Comparison of ENCODE assay signal across 14 cellular contexts in genomic region chr2:70046534-70046933, GRCh38. TPM values are rescaled to one million over a fixed set of nuclear protein-coding genes. Genes with fewer than 3 reads are reported as not detected.
DNase-seq lines count a peak whose midpoint lies in the region; ATAC-seq, FAIRE-seq and TF ChIP-seq lines count a peak whose summit lies in the region.
"Had no signal": no experiment of that assay in that cellular context is flagged by ENCODE, and none has a peak within 500 bp of the region (broad histone marks: within the 10 kb centered on the region; RNA-seq: fewer than 3 reads in every experiment).

No MANE protein-coding gene starts in this region.

- peaks cover 12% of the 10 kb centered on the region for H3K4me1 ChIP-seq in CD4-positive, CD25-positive, alpha-beta regulatory T cell (ENCODE audit: control insufficient read depth, insufficient read depth, low read length, poor library complexity, severe bottlenecking)
- no peaks in the 10 kb centered on the region for H3K4me1 ChIP-seq in testis

- DNase-seq in CD4-positive, CD25-positive, alpha-beta regulatory T cell, result no peak
- peak; percentile 32 for DNase-seq in MV-4-11 (lab: John Stamatoyannopoulos, UW)
- DNase-seq in effector memory CD8-positive, alpha-beta T cell, result no peak
- no peak for DNase-seq in natural killer cell treated with Interleukin-12 subunit alpha and Interleukin-12 subunit beta and Interleukin-15 and Interleukin-18, amount 100 ng/mL, for 72 hours (ENCODE audit: low spot score)
- DNase-seq in DMS79 treated with DMSO at 0.1 percent for 48 hours (lab: John Stamatoyannopoulos, UW), result no peak
- DNase-seq in D721Med (ENCODE audit: insufficient read length, low spot score), result no peak
- DNase-seq in NCI-H1436 (lab: John Stamatoyannopoulos, UW), result no peak
- DNase-seq in testis, result no peak
- DNase-seq: activated effector memory CD4-positive, alpha-beta T cell treated with Interleukin-2 at 50 U/mL for 16 hours; CD8-positive, alpha-beta T cell; NCI-H1417; NCI-H526 treated with DMSO at 0.1 percent for 48 hours had no signal

- H3K4me3 ChIP-seq in CD4-positive, CD25-positive, alpha-beta regulatory T cell (ENCODE audit: low read depth, low read length), result no peak overlapping the region
- H3K4me3 ChIP-seq in testis, result no peak overlapping the region
- H3K4me3 ChIP-seq: SJSA1 had no signal

- peaks cover 48% of the 10 kb centered on the region for H3K36me3 ChIP-seq in CD4-positive, CD25-positive, alpha-beta regulatory T cell (ENCODE audit: control insufficient read depth, insufficient read depth, low read length)
- H3K36me3 ChIP-seq in testis (ENCODE audit: low read depth, missing control alignments), result no peaks in the 10 kb centered on the region

- no peaks in the 10 kb centered on the region for H3K9me3 ChIP-seq in CD4-positive, CD25-positive, alpha-beta regulatory T cell (ENCODE audit: control insufficient read depth in 2 of 2, low read length in 2 of 2)
- H3K9me3 ChIP-seq in testis, result no peaks in the 10 kb centered on the region
- H3K9me3 ChIP-seq: SJSA1 had no signal

- ATAC-seq in CD4-positive, CD25-positive, alpha-beta regulatory T cell (ENCODE audit: low read depth in 2 of 2), result no peak
- ATAC-seq in effector memory CD8-positive, alpha-beta T cell (replicated peaks), result no peak
- ATAC-seq in natural killer cell treated with Interleukin-12 subunit alpha and Interleukin-12 subunit beta and Interleukin-15 and Interleukin-18, amount 100 ng/mL, for 72 hours, result no peak
- ATAC-seq: CD8-positive, alpha-beta T cell had no signal

- H3K27ac ChIP-seq in CD4-positive, CD25-positive, alpha-beta regulatory T cell (ENCODE audit: insufficient read depth, low read length, poor library complexity, severe bottlenecking), result no peak overlapping the region
- H3K27ac ChIP-seq in testis, result no peak overlapping the region
- H3K27ac ChIP-seq: SJSA1 had no signal

- no peaks in the 10 kb centered on the region for H3K27me3 Mint-ChIP-seq in CD4-positive, CD25-positive, alpha-beta regulatory T cell
- H3K27me3 Mint-ChIP-seq in effector memory CD8-positive, alpha-beta T cell, result no peaks in the 10 kb centered on the region
- no peaks in the 10 kb centered on the region for H3K27me3 Mint-ChIP-seq in natural killer cell treated with Interleukin-12 subunit alpha and Interleukin-12 subunit beta and Interleukin-15 and Interleukin-18, amount 100 ng/mL, for 72 hours

- WGBS in testis, 2 donors, result 40 to 63% methylated on average over 2 of the region's 2 CpGs

- TF ChIP-seq CTCF in D721Med (IDR thresholded peaks at IDR 0.05; ENCODE audit: insufficient read depth, missing control alignments) (no peak), testis (IDR thresholded peaks at IDR 0.05) (no peak)

- FAIRE-seq in D721Med (lab: Jason Lieb, UNC), result no peak

- peaks cover 14 to 40% (median 26%) of the 10 kb centered on the region in 4 donors for H3K4me1 Mint-ChIP-seq in CD4-positive, CD25-positive, alpha-beta regulatory T cell
- peaks cover 26 to 38% of the 10 kb centered on the region in 2 donors for H3K4me1 Mint-ChIP-seq in effector memory CD8-positive, alpha-beta T cell (ENCODE audit: low read depth in 2 of 2)
- peaks cover 56 to 67% of the 10 kb centered on the region in 2 donors for H3K4me1 Mint-ChIP-seq in natural killer cell treated with Interleukin-12 subunit alpha and Interleukin-12 subunit beta and Interleukin-15 and Interleukin-18, amount 100 ng/mL, for 72 hours (ENCODE audit: low read depth in 2 of 2)

- H3K4me3 Mint-ChIP-seq in CD4-positive, CD25-positive, alpha-beta regulatory T cell, result no peak overlapping the region
- H3K4me3 Mint-ChIP-seq in effector memory CD8-positive, alpha-beta T cell, result no peak overlapping the region
- H3K4me3 Mint-ChIP-seq in natural killer cell treated with Interleukin-12 subunit alpha and Interleukin-12 subunit beta and Interleukin-15 and Interleukin-18, amount 100 ng/mL, for 72 hours, result peak overlapping the region; percentile 54
- H3K4me3 Mint-ChIP-seq: CD8-positive, alpha-beta T cell; nephron had no signal

- intact Hi-C loops in testis (cut with DNase I; ENCODE audit: low total_unique reads), result no loop called here

- H3K36me3 Mint-ChIP-seq in CD4-positive, CD25-positive, alpha-beta regulatory T cell, result peaks cover 29% of the 10 kb centered on the region
- peaks cover 30% of the 10 kb centered on the region for H3K36me3 Mint-ChIP-seq in effector memory CD8-positive, alpha-beta T cell (ENCODE audit: insufficient read depth)
- H3K36me3 Mint-ChIP-seq in natural killer cell treated with Interleukin-12 subunit alpha and Interleukin-12 subunit beta and Interleukin-15 and Interleukin-18, amount 100 ng/mL, for 72 hours, result peaks cover 18% of the 10 kb centered on the region

- H3K9me3 Mint-ChIP-seq in CD4-positive, CD25-positive, alpha-beta regulatory T cell, result no peaks in the 10 kb centered on the region
- H3K9me3 Mint-ChIP-seq in effector memory CD8-positive, alpha-beta T cell, result no peaks in the 10 kb centered on the region
- H3K9me3 Mint-ChIP-seq in natural killer cell treated with Interleukin-12 subunit alpha and Interleukin-12 subunit beta and Interleukin-15 and Interleukin-18, amount 100 ng/mL, for 72 hours, result no peaks in the 10 kb centered on the region
- H3K9me3 Mint-ChIP-seq: CD8-positive, alpha-beta T cell; nephron had no signal

- TF ChIP-seq POLR2A in testis (IDR thresholded peaks at IDR 0.05), result no peak

- peak overlapping the region; percentile 43 to 69 (median 60) for H3K27ac Mint-ChIP-seq in CD4-positive, CD25-positive, alpha-beta regulatory T cell
- peak overlapping the region; percentile 49 to 93 for H3K27ac Mint-ChIP-seq in effector memory CD8-positive, alpha-beta T cell
- peak overlapping the region; percentile 96 to 98 for H3K27ac Mint-ChIP-seq in natural killer cell treated with Interleukin-12 subunit alpha and Interleukin-12 subunit beta and Interleukin-15 and Interleukin-18, amount 100 ng/mL, for 72 hours
- H3K27ac Mint-ChIP-seq: CD8-positive, alpha-beta T cell had no signal

- no peaks in the 10 kb centered on the region for H3K27me3 ChIP-seq in CD4-positive, CD25-positive, alpha-beta regulatory T cell (ENCODE audit: control insufficient read depth, insufficient read depth, low read length)
- H3K27me3 ChIP-seq in testis, result no peaks in the 10 kb centered on the region
- H3K27me3 ChIP-seq: SJSA1 had no signal

RNA-seq across cellular contexts. Expression of gene PCBP1, which starts 40.7 kb away (rescaled TPM):
- total RNA-seq in CD4-positive, CD25-positive, alpha-beta regulatory T cell, result 330 TPM
- polyA plus RNA-seq in CD4-positive, CD25-positive, alpha-beta regulatory T cell, result 100 to 1,000 TPM; 131 to 188 (median 173) TPM
- 100 to 1,000 TPM; 357 to 363 TPM for total RNA-seq in natural killer cell treated with Interleukin-12 subunit alpha and Interleukin-12 subunit beta and Interleukin-15 and Interleukin-18, amount 100 ng/mL, for 72 hours
- total RNA-seq in testis, result 100 to 1,000 TPM; 144 to 200 TPM
- 270 TPM for polyA plus RNA-seq in testis (ENCODE audit: insufficient read depth, low read depth, low replicate concordance)
